ENCODE assay signal across 23 cellular contexts in genomic region chr7:37119296-37119695, GRCh38.
DNase-seq lines count a peak whose midpoint lies in the region; ATAC-seq and TF ChIP-seq lines count a peak whose summit lies in the region.
"Had no signal": no experiment of that assay in that cellular context is flagged by ENCODE, and none has a peak within 500 bp of the region (broad histone marks: within the 10 kb centered on the region; RNA-seq: fewer than 3 reads in every experiment).

No MANE protein-coding gene starts in this region.

- intact Hi-C loops in CD4-positive, alpha-beta T cell (cut with DNase I, micrococcal nuclease): no loop called here
- intact Hi-C loops in IMR-90 (cut with micrococcal nuclease): no loop called here

- WGBS in IMR-90 (ENCODE audit: extremely low coverage in 2 of 2, insufficient read length in 1 of 2), 2 experiments: no CpG with 5 or more reads among the region's 1 CpG
- no CpG with 5 or more reads among the region's 1 CpG for WGBS in trophoblast cell (ENCODE audit: extremely low coverage, insufficient coverage, insufficient read length)

- H3K4ac ChIP-seq in IMR-90 (ENCODE audit: low read depth, low read length): no peak overlapping the region
- no peak overlapping the region for H3K4ac ChIP-seq in trophoblast cell (ENCODE audit: low read depth, low read length)

- TF ChIP-seq RAD21 in IMR-90 (IDR thresholded peaks at IDR 0.05; ENCODE audit: low read length): no peak

- no peak overlapping the region for H2AFZ ChIP-seq in IMR-90 (replicated peaks; ENCODE audit: low read length, poor library complexity)
- H2AFZ ChIP-seq in trophoblast cell (ENCODE audit: insufficient read depth, low read length, poor library complexity): no peak overlapping the region

- no peak overlapping the region for H2AK5ac ChIP-seq in IMR-90 (ENCODE audit: low read depth, low read length)
- no peak overlapping the region for H2AK5ac ChIP-seq in trophoblast cell (ENCODE audit: low read length)

- H3K36me3 ChIP-seq in IMR-90 (ENCODE audit: control insufficient read depth, insufficient read depth, low read length) (no peaks in the 10 kb centered on the region), trophoblast cell (ENCODE audit: control insufficient read depth in 1 of 2, insufficient read depth in 2 of 2, low read length in 2 of 2) (no peaks in the 10 kb centered on the region)
- H3K36me3 ChIP-seq: MG63 had no signal

- H2BK5ac ChIP-seq in IMR-90 (ENCODE audit: low read depth, low read length, poor library complexity, severe bottlenecking) (peak overlapping the region; percentile 53), trophoblast cell (ENCODE audit: low read depth, low read length, poor library complexity) (no peak overlapping the region)

- H3K18ac ChIP-seq in IMR-90 (ENCODE audit: low read depth, low read length): peak overlapping the region; percentile 98; the same call in 1 of the 2 replicates
- no peak overlapping the region for H3K18ac ChIP-seq in trophoblast cell (ENCODE audit: low read length)

- H2AK9ac ChIP-seq in IMR-90 (replicated peaks; ENCODE audit: low read depth, low read length, poor library complexity): no peak overlapping the region

- H4K91ac ChIP-seq in IMR-90 (ENCODE audit: insufficient read depth, low read depth, low read length) (peak overlapping the region; percentile 90), trophoblast cell (ENCODE audit: low read depth, low read length) (no peak overlapping the region)

- POLR2A ChIA-PET in CD4-positive, alpha-beta T cell (lab: Charles Lee): no interaction called here
- POLR2A ChIA-PET in IMR-90 (lab: Charles Lee; ENCODE audit: unreplicated experiment): no interaction called here

- H4K12ac ChIP-seq in trophoblast cell (ENCODE audit: low read depth, low read length): no peak overlapping the region

- no peak overlapping the region for H3K4me2 ChIP-seq in IMR-90 (ENCODE audit: low read depth, low read length)
- no peak overlapping the region for H3K4me2 ChIP-seq in trophoblast cell (ENCODE audit: low read length)
- H3K4me2 ChIP-seq: BLaER1 had no signal

- H3K4me1 ChIP-seq in IMR-90 (ENCODE audit: control insufficient read depth, insufficient read depth, low read length): 0 out of 2 replicates have a peak, but pooled peaks cover 4% of the 10 kb centered on the region
- H3K4me1 ChIP-seq in trophoblast cell (ENCODE audit: control insufficient read depth in 1 of 2, insufficient read depth in 2 of 2, low read length in 2 of 2): no peaks in the 10 kb centered on the region
- H3K4me1 ChIP-seq: BLaER1 had no signal

- H2BK120ac ChIP-seq in IMR-90 (ENCODE audit: low read depth, low read length): peak overlapping the region; percentile 88
- H2BK120ac ChIP-seq in trophoblast cell (ENCODE audit: insufficient read depth, low read length, poor library complexity): no peak overlapping the region

- H3K9me3 ChIP-seq in CD4-positive, alpha-beta T cell (ENCODE audit: control insufficient read depth, low read length): no peaks in the 10 kb centered on the region
- no peaks in the 10 kb centered on the region; the same call in 1 of the 2 replicates for H3K9me3 ChIP-seq in IMR-90 (ENCODE audit: control insufficient read depth, insufficient read depth, low read length)
- peaks cover 2% of the 10 kb centered on the region for H3K9me3 ChIP-seq in trophoblast cell (ENCODE audit: insufficient read depth, low read depth, low read length)
- H3K9me3 ChIP-seq: MG63 had no signal

- peaks cover 54% of the 10 kb centered on the region for H3K36me3 Mint-ChIP-seq in CD4-positive, alpha-beta T cell (ENCODE audit: low read depth)
- H3K36me3 Mint-ChIP-seq in osteocyte (ENCODE audit: unreplicated experiment): no peaks in the 10 kb centered on the region

- H3K56ac ChIP-seq in IMR-90 (ENCODE audit: extremely low read depth, insufficient read depth, low read length): peak overlapping the region; percentile 24; the same call in 1 of the 2 replicates

- H4K5ac ChIP-seq in IMR-90 (ENCODE audit: low read depth, low read length): no peak overlapping the region; the same call in 1 of the 2 replicates

- no peaks in the 10 kb centered on the region for H4K20me1 ChIP-seq in IMR-90 (ENCODE audit: insufficient read depth, low read length)

- in situ Hi-C loops in IMR-90 (cut with MboI; ENCODE audit: low sequenced_read_pairs): no loop called here

- H3K9ac ChIP-seq in IMR-90 (ENCODE audit: low read depth, low read length) (no peak overlapping the region), trophoblast cell (ENCODE audit: low read length) (no peak overlapping the region)
- H3K9ac ChIP-seq: BLaER1 had no signal

- H4K8ac ChIP-seq in IMR-90 (ENCODE audit: low read depth in 2 of 2, low read length in 2 of 2): peak overlapping the region; percentile 77 to 82; a peak in 3 of 4 replicates
- H4K8ac ChIP-seq in trophoblast cell (ENCODE audit: low read depth, low read length): no peak overlapping the region

- dilution Hi-C loops in IMR-90 (cut with HindIII; ENCODE audit: low sequenced_read_pairs, unreplicated experiment): no loop called here

- H2BK20ac ChIP-seq in IMR-90 (ENCODE audit: low read depth, low read length): peak overlapping the region; percentile 74; the same call in 1 of the 2 replicates

- H3K27me3 Mint-ChIP-seq in CD4-positive, alpha-beta T cell: no peaks in the 10 kb centered on the region
- H3K27me3 Mint-ChIP-seq in osteocyte (ENCODE audit: unreplicated experiment): no peaks in the 10 kb centered on the region
- H3K27me3 Mint-ChIP-seq: CD8-positive, alpha-beta memory T cell had no signal

- H3K79me1 ChIP-seq in IMR-90 (ENCODE audit: low read depth in 1 of 2, low read length in 2 of 2) (no peaks in the 10 kb centered on the region), trophoblast cell (ENCODE audit: low read length) (no peaks in the 10 kb centered on the region)

- H3K27ac Mint-ChIP-seq in CD4-positive, alpha-beta T cell: peak overlapping the region; percentile 72
- peak overlapping the region; percentile 11 for H3K27ac Mint-ChIP-seq in osteocyte (ENCODE audit: unreplicated experiment)

- no peak overlapping the region for H3K23ac ChIP-seq in IMR-90 (ENCODE audit: low read depth, low read length)
- no peak overlapping the region for H3K23ac ChIP-seq in trophoblast cell (ENCODE audit: low read length)

- BruUV-seq in IMR-90 (replicated peaks; lab: Mats Ljungman, UMichigan): no TSS peak

- H3K79me2 ChIP-seq in trophoblast cell (ENCODE audit: control insufficient read depth, insufficient read depth, low read length, poor library complexity): no peaks in the 10 kb centered on the region

- no peak overlapping the region for H3K4me3 ChIP-seq in IMR-90 (ENCODE audit: insufficient read depth, low read depth, low read length)
- no peak overlapping the region for H3K4me3 ChIP-seq in trophoblast cell (ENCODE audit: low read depth, low read length)
- H3K4me3 ChIP-seq: BLaER1, MG63, SK-N-MC had no signal

- H3K14ac ChIP-seq in IMR-90 (replicated peaks; ENCODE audit: low read depth, low read length) (no peak overlapping the region), trophoblast cell (ENCODE audit: low read length) (no peak overlapping the region)

- H3K4me3 Mint-ChIP-seq in CD4-positive, alpha-beta T cell: no peak overlapping the region
- H3K4me3 Mint-ChIP-seq in osteocyte (ENCODE audit: unreplicated experiment): no peak overlapping the region
- H3K4me3 Mint-ChIP-seq: CD8-positive, alpha-beta memory T cell had no signal

- CTCF ChIA-PET in CD4-positive, alpha-beta T cell (lab: Charles Lee): no interaction called here
- CTCF ChIA-PET in IMR-90 (lab: Yijun Ruan, JAX): no interaction called here

- no peaks in the 10 kb centered on the region for H3K9me3 Mint-ChIP-seq in CD4-positive, alpha-beta T cell
- H3K9me3 Mint-ChIP-seq in osteocyte (ENCODE audit: unreplicated experiment): peaks cover 17% of the 10 kb centered on the region
- H3K9me3 Mint-ChIP-seq: CD8-positive, alpha-beta memory T cell had no signal

- H3K27me3 ChIP-seq in CD4-positive, alpha-beta T cell (ENCODE audit: control insufficient read depth, insufficient read depth, low read length): no peaks in the 10 kb centered on the region
- H3K27me3 ChIP-seq in IMR-90 (ENCODE audit: control insufficient read depth, insufficient read depth, low read length) (no peaks in the 10 kb centered on the region), trophoblast cell (ENCODE audit: insufficient read depth, low read length) (no peaks in the 10 kb centered on the region)
- H3K27me3 ChIP-seq: BLaER1, MG63 had no signal

- no peak for ATAC-seq in CD4-positive, alpha-beta T cell (ENCODE audit: poor library complexity)
- peak; percentile 71 for ATAC-seq in IMR-90 (ENCODE audit: low read depth)
- ATAC-seq: HCT116 had no signal

- no peak for DNase-seq in CD4-positive, alpha-beta T cell
- DNase-seq in IMR-90 (no peak), fibroblast of peridontal ligament (ENCODE audit: extremely low read depth) (peak; percentile 5), osteocyte (ENCODE audit: extremely low spot score, unreplicated experiment) (no peak), NCI-H1930 (lab: John Stamatoyannopoulos, UW) (no peak), trophoblast cell (no peak), AG08396 (ENCODE audit: low spot score) (no peak)
- DNase-seq: Calu3; CD8-positive, alpha-beta memory T cell; DMS153; MG63; NCI-H1092; NCI-H1436; NCI-H2029; NCI-H345; NCI-H524; NCI-H774; NK-92 treated with Interleukin-12 subunit alpha and Interleukin-12 subunit beta, amount 100 ng/mL, for 24 hours; SHP77 treated with DMSO at 0.1 percent for 48 hours had no signal

- no peak for TF ChIP-seq POLR2A in IMR-90 (IDR thresholded peaks at IDR 0.05; ENCODE audit: low read depth, low read length)

- no peak overlapping the region for H2BK12ac ChIP-seq in trophoblast cell (ENCODE audit: low read length)

- H3K9me1 ChIP-seq in IMR-90 (ENCODE audit: insufficient read depth, low read length): no peaks in the 10 kb centered on the region

- H2BK15ac ChIP-seq in IMR-90 (ENCODE audit: low read depth, low read length): no peak overlapping the region; the same call in 2 of the 3 replicates

- no peak for TF ChIP-seq CTCF in CD4-positive, alpha-beta T cell (IDR thresholded peaks at IDR 0.05)
- no peak for TF ChIP-seq CTCF in IMR-90 (conservative IDR thresholded peaks at IDR 0.05; ENCODE audit: low read depth, low read length)
- no peak for TF ChIP-seq CTCF in osteocyte (IDR thresholded peaks at IDR 0.05)

- peaks cover 84% of the 10 kb centered on the region for H3K4me1 Mint-ChIP-seq in CD4-positive, alpha-beta T cell (ENCODE audit: low read depth)
- peaks cover 9% of the 10 kb centered on the region for H3K4me1 Mint-ChIP-seq in osteocyte (ENCODE audit: unreplicated experiment)

- no peak overlapping the region for H3K27ac ChIP-seq in CD4-positive, alpha-beta T cell (ENCODE audit: low read depth, low read length)
- no peak overlapping the region for H3K27ac ChIP-seq in IMR-90 (ENCODE audit: insufficient read depth, low read length)
- no peak overlapping the region for H3K27ac ChIP-seq in trophoblast cell (ENCODE audit: low read depth, low read length)
- H3K27ac ChIP-seq: BLaER1, RWPE1, SK-N-MC had no signal

TF ChIP-seq in IMR-90, 13 proteins besides CTCF, POLR2A, EP300 and RAD21:
- TF ChIP-seq BHLHE40 (IDR thresholded peaks at IDR 0.05; ENCODE audit: low read depth, low read length): no peak
- peak; percentile 44; the same call in 1 of the 2 replicates for TF ChIP-seq CEBPB (IDR thresholded peaks at IDR 0.05; ENCODE audit: low read depth, low read length)
